ENCODE assay signal across 11 cellular contexts in genomic region chr22:39150848-39151215, GRCh38. TPM values are rescaled to one million over a fixed set of nuclear protein-coding genes. Genes with fewer than 3 reads are reported as not detected.
DNase-seq lines count a peak whose midpoint lies in the region; ATAC-seq, FAIRE-seq and TF ChIP-seq lines count a peak whose summit lies in the region.
"Had no signal": no experiment of that assay in that cellular context is flagged by ENCODE, and none has a peak within 500 bp of the region (broad histone marks: within the 10 kb centered on the region; RNA-seq: fewer than 3 reads in every experiment).

No MANE protein-coding gene starts in this region.

- peaks cover 22% of the 10 kb centered on the region for H3K27me3 Mint-ChIP-seq in activated CD4-positive, alpha-beta T cell treated with anti-CD3 and anti-CD28 coated beads, Interleukin-2, amount 10 ng/mL, durations not matched to agents 24 days and 14 days
- peaks cover 7% of the 10 kb centered on the region for H3K27me3 Mint-ChIP-seq in activated T-helper 17 cell treated with anti-CD3 and anti-CD28 coated beads, Interleukin-2, amount 50 U/mL, for 72 hours

- H3K36me3 Mint-ChIP-seq in activated CD4-positive, alpha-beta T cell treated with anti-CD3 and anti-CD28 coated beads, Interleukin-2, amount 10 ng/mL, durations not matched to agents 24 days and 14 days (ENCODE audit: low read depth) = peaks cover 9% of the 10 kb centered on the region
- peaks cover 36% of the 10 kb centered on the region for H3K36me3 Mint-ChIP-seq in activated T-helper 17 cell treated with anti-CD3 and anti-CD28 coated beads, Interleukin-2, amount 50 U/mL, for 72 hours (ENCODE audit: low read depth)

- H3K27ac ChIP-seq in layer of hippocampus (ENCODE audit: low read depth, low read length) = peak overlapping the region; percentile 100

- no peaks in the 10 kb centered on the region for H3K9me3 Mint-ChIP-seq in activated CD4-positive, alpha-beta T cell treated with anti-CD3 and anti-CD28 coated beads, Interleukin-2, amount 10 ng/mL, durations not matched to agents 24 days and 14 days
- no peaks in the 10 kb centered on the region for H3K9me3 Mint-ChIP-seq in activated T-helper 17 cell treated with anti-CD3 and anti-CD28 coated beads, Interleukin-2, amount 50 U/mL, for 72 hours

- H3K27me3 ChIP-seq in layer of hippocampus (ENCODE audit: control insufficient read depth, insufficient read depth, low read length) = no peaks in the 10 kb centered on the region

- H3K4me3 Mint-ChIP-seq in activated CD4-positive, alpha-beta T cell treated with anti-CD3 and anti-CD28 coated beads, Interleukin-2, amount 10 ng/mL, durations not matched to agents 24 days and 14 days = peak overlapping the region; percentile 68
- peak overlapping the region; percentile 92 for H3K4me3 Mint-ChIP-seq in activated T-helper 17 cell treated with anti-CD3 and anti-CD28 coated beads, Interleukin-2, amount 50 U/mL, for 72 hours

- FAIRE-seq in D721Med (lab: Jason Lieb, UNC) = no peak

- TF ChIP-seq CTCF in D721Med (IDR thresholded peaks at IDR 0.05; ENCODE audit: insufficient read depth, missing control alignments) = no peak

- intact Hi-C loops in activated CD4-positive, alpha-beta T cell treated with anti-CD3 and anti-CD28 coated beads, Interleukin-2, amount 10 ng/mL, durations not matched to agents 24 days and 14 days (cut with micrococcal nuclease) = no loop called here

- H3K4me1 Mint-ChIP-seq in activated CD4-positive, alpha-beta T cell treated with anti-CD3 and anti-CD28 coated beads, Interleukin-2, amount 10 ng/mL, durations not matched to agents 24 days and 14 days = peaks cover 41% of the 10 kb centered on the region
- H3K4me1 Mint-ChIP-seq in activated T-helper 17 cell treated with anti-CD3 and anti-CD28 coated beads, Interleukin-2, amount 50 U/mL, for 72 hours = peaks cover 22% of the 10 kb centered on the region

- no peak for DNase-seq in activated CD4-positive, alpha-beta T cell treated with anti-CD3 and anti-CD28 coated beads, Interleukin-2, amount 10 ng/mL, durations not matched to agents 24 days and 14 days
- no peak for DNase-seq in activated CD4-positive, alpha-beta T cell treated with anti-CD3 and anti-CD28 coated beads, Interleukin-2, amount 50 U/mL, for 48 hours
- peak; percentile 49 for DNase-seq in superior temporal gyrus (ENCODE audit: extremely low spot score)
- DNase-seq in HUDEP-2 (lab: John Stamatoyannopoulos, UW; ENCODE audit: unreplicated experiment in 76 of 76) = no peak
- no peak for DNase-seq in D721Med (ENCODE audit: insufficient read length, low spot score)
- DNase-seq: MG63 had no signal

- ATAC-seq in activated T-helper 17 cell treated with anti-CD3 and anti-CD28 coated beads, Interleukin-2, amount 50 U/mL, for 72 hours (replicated peaks) = no peak
- ATAC-seq in HG02623 (IDR thresholded peaks at IDR 0.05; ENCODE audit: unreplicated experiment) = no peak

- H3K27ac Mint-ChIP-seq in activated CD4-positive, alpha-beta T cell treated with anti-CD3 and anti-CD28 coated beads, Interleukin-2, amount 10 ng/mL, durations not matched to agents 24 days and 14 days = peak overlapping the region; percentile 35
- H3K27ac Mint-ChIP-seq in activated T-helper 17 cell treated with anti-CD3 and anti-CD28 coated beads, Interleukin-2, amount 50 U/mL, for 72 hours = peak overlapping the region; percentile 88

RNA-seq across cellular contexts. Expression of gene CBX7, which starts 1.6 kb away (rescaled TPM):
- 10.8 and 11.6 TPM in 2 replicates for total RNA-seq in activated CD4-positive, alpha-beta T cell treated with anti-CD3 and anti-CD28 coated beads, Interleukin-2, amount 10 ng/mL, durations not matched to agents 24 days and 14 days
- total RNA-seq in activated T-helper 17 cell treated with anti-CD3 and anti-CD28 coated beads, Interleukin-2, amount 50 U/mL, for 72 hours = 10 to 100 TPM; 21.5 to 82.9 TPM

RNA-seq across cellular contexts. Expression of gene APOBEC3H, which starts 53.8 kb away (rescaled TPM):
- total RNA-seq in activated CD4-positive, alpha-beta T cell treated with anti-CD3 and anti-CD28 coated beads, Interleukin-2, amount 10 ng/mL, durations not matched to agents 24 days and 14 days = 5.8 and 7.6 TPM in 2 replicates
- 10 to 100 TPM; 20.6 to 33.0 TPM for total RNA-seq in activated T-helper 17 cell treated with anti-CD3 and anti-CD28 coated beads, Interleukin-2, amount 50 U/mL, for 72 hours
- total RNA-seq: cerebellum, kidney epithelial cell had no signal
